In the genomic region with DNA sequence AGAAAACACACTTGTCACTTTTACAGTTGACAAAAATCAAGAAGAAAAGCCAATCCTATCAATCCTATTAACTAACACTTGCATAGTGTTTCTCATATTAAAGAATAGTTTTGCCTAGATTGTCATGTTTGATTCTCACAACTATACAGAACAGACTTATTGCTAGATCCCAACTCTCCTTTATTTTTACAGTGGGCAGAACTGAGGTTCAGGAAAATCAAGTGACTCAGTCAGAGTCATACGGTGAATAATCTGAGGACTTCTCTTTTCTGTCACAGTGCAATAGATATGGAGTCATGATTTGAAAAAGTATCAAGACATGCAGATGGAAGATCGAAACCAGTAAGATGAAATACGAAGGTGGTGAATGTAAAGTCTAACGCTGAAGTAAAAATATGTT, we compare ENCODE assay signal across 13 cellular contexts.
A peak's percentile ranks its signal among the peaks of the same experiment; 100 is the strongest.
DNase-seq lines count a peak whose midpoint lies in the region; ATAC-seq and TF ChIP-seq lines count a peak whose summit lies in the region.
"Had no signal": no experiment of that assay in that cellular context is flagged by ENCODE, and none has a peak within 500 bp of the region (broad histone marks: within the 10 kb centered on the region; RNA-seq: fewer than 3 reads in every experiment).

No MANE protein-coding gene starts in this region.

- in situ Hi-C loops in astrocyte of the spinal cord (cut with HindIII; ENCODE audit: low sequenced_read_pairs), result no loop called here
- in situ Hi-C loops in KBM-7 (cut with MboI; ENCODE audit: low pct_unique_long_range_greater_than_20kb, low sequenced_read_pairs), result no loop called here

- peaks cover 46% of the 10 kb centered on the region for H3K4me1 Mint-ChIP-seq in mesothelial cell of epicardium

- no peak overlapping the region for H3K4me3 Mint-ChIP-seq in mesothelial cell of epicardium
- H3K4me3 Mint-ChIP-seq: activated T-helper 1 cell treated with anti-CD3 and anti-CD28 coated beads, Interleukin-12 subunit alpha, Interleukin-12 subunit beta, Interleukin-2, Interleukin-4 antibody, amounts not matched to agents 30 ng/mL and 10 ng/mL and 1 ng/mL, durations not matched to agents 14 hours and 24 hours and 36 hours; CD4-positive, alpha-beta T cell had no signal

- H3K9me3 Mint-ChIP-seq in mesothelial cell of epicardium, result peaks cover 5% of the 10 kb centered on the region
- H3K9me3 Mint-ChIP-seq: CD4-positive, alpha-beta T cell had no signal

- H3K4me3 ChIP-seq in NB4 (ENCODE audit: low read depth, low read length) (no peak overlapping the region), astrocyte of the spinal cord (ENCODE audit: low read depth, low read length) (no peak overlapping the region)
- H3K4me3 ChIP-seq: cardiac muscle cell had no signal

- H3K27ac Mint-ChIP-seq in mesothelial cell of epicardium, result peak overlapping the region; percentile 90
- H3K27ac Mint-ChIP-seq: activated T-helper 1 cell treated with anti-CD3 and anti-CD28 coated beads, Interleukin-12 subunit alpha, Interleukin-12 subunit beta, Interleukin-2, Interleukin-4 antibody, amounts not matched to agents 30 ng/mL and 10 ng/mL and 1 ng/mL, durations not matched to agents 14 hours and 24 hours and 36 hours; CD4-positive, alpha-beta T cell had no signal

- no peak for TF ChIP-seq POLR2A in NB4 (IDR thresholded peaks at IDR 0.05; ENCODE audit: extremely low read depth, insufficient read length)

- peak; percentile 94 for DNase-seq in ELR (ENCODE audit: low read depth)
- DNase-seq in NB4 (ENCODE audit: low read depth), result peak; percentile 12
- peak; percentile 68 for DNase-seq in astrocyte of the spinal cord (ENCODE audit: low read depth, low spot score)
- DNase-seq in mesothelial cell of epicardium (ENCODE audit: low spot score in 2 of 2, unreplicated experiment in 2 of 2), result no peak
- no peak for DNase-seq in KBM-7
- no peak for DNase-seq in GM03348 (ENCODE audit: low spot score)
- DNase-seq: CD4-positive, alpha-beta T cell; NCI-H2171; nucleus accumbens had no signal

- no peaks in the 10 kb centered on the region for H3K36me3 Mint-ChIP-seq in mesothelial cell of epicardium

- no peaks in the 10 kb centered on the region for H3K27me3 Mint-ChIP-seq in mesothelial cell of epicardium (ENCODE audit: low read depth)

- TF ChIP-seq CTCF in NB4 (IDR thresholded peaks at IDR 0.05; ENCODE audit: low read depth, low read length) (no peak), astrocyte of the spinal cord (IDR thresholded peaks at IDR 0.05; ENCODE audit: low read depth, low read length) (no peak), mesothelial cell of epicardium (IDR thresholded peaks at IDR 0.05; ENCODE audit: unreplicated experiment) (no peak)

- ATAC-seq in HG02970 (IDR thresholded peaks at IDR 0.05; ENCODE audit: low FRiP score, unreplicated experiment) (no peak), GM18517 (IDR thresholded peaks at IDR 0.05; ENCODE audit: unreplicated experiment) (no peak)

Comparison
In these comparisons a context has a peak if more than half of its experiments do, and no peak if none do; other contexts are left out.
1. DNase-seq: peak in ELR (single experiment), NB4 (single experiment) and astrocyte of the spinal cord (single experiment); none in mesothelial cell of epicardium (0 of 2), KBM-7 (single experiment) and GM03348 (single experiment).